1 cellular context compared by ENCODE assay signal in genomic region chr7:26182283-26182682, GRCh38.
A peak's percentile ranks its signal among the peaks of the same experiment; 100 is the strongest.
TF ChIP-seq lines count a peak whose summit lies in the region.

No MANE protein-coding gene starts in this region.

TF ChIP-seq in GM12878, 131 proteins besides CTCF, POLR2A, EP300 and RAD21:
- TF ChIP-seq PML (IDR thresholded peaks at IDR 0.05; ENCODE audit: low read length) (0 out of 2 replicates have a peak, but pooled peaks have one; percentile 11), BCL3 (IDR thresholded peaks at IDR 0.05; ENCODE audit: borderline replicate concordance, insufficient read depth, low read depth, low read length, poor library complexity, severe bottlenecking) (peak; percentile 9), NR2C2 (IDR thresholded peaks at IDR 0.05; ENCODE audit: borderline replicate concordance, control insufficient read depth, insufficient read length, low read depth) (no peak)
